19 cellular contexts compared by ENCODE assay signal in the genomic region with DNA sequence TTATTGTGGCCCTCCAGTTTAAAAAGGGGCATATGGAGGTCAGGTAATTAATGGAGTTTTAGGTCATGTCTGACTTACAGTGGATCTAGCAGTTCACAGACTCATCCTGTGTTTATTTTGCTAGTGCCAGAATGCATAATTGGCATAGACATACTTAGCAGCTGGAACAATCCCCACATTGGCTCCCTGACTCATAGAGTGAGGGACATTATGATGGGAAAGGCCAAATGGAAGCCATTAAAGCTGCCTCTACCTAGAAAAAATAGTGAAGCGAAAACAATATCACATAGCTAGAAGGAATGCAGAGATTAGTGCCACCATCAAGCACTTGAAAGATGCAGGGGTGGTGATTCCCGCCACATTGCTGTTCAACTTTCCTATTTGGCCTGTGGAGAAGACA.
DNase-seq lines count a peak whose midpoint lies in the region; ATAC-seq lines count a peak whose summit lies in the region.
"Had no signal": no experiment of that assay in that cellular context is flagged by ENCODE, and none has a peak within 500 bp of the region (broad histone marks: within the 10 kb centered on the region; RNA-seq: fewer than 3 reads in every experiment).

No MANE protein-coding gene starts in this region.

- no peaks in the 10 kb centered on the region for H3K27me3 ChIP-seq in MG63
- H3K27me3 ChIP-seq in SJCRH30: no peaks in the 10 kb centered on the region
- H3K27me3 ChIP-seq: BLaER1 treated with 17β-estradiol and CSF1 and Interleukin-3, amounts not matched to agents 10 nM and 100 nM had no signal

- peaks cover 19% of the 10 kb centered on the region for H3K4me1 ChIP-seq in SJCRH30
- H3K4me1 ChIP-seq: A549; BLaER1 treated with 17β-estradiol and CSF1 and Interleukin-3, amounts not matched to agents 10 nM and 100 nM had no signal

- peak; percentile 6 for DNase-seq in Ammon's horn (ENCODE audit: low spot score)
- peak; percentile 36 for DNase-seq in MG63
- peak; percentile 58 to 80 for DNase-seq in SJCRH30
- peak; percentile 2 for DNase-seq in fibroblast of gingiva (ENCODE audit: low read depth)
- DNase-seq: CD8-positive, alpha-beta T cell; DMS 273 treated with DMSO at 0.1 percent for 48 hours; DMS53; DND-41; EL; GOT3; H7 had no signal

- H3K9me3 ChIP-seq in MG63 (no peaks in the 10 kb centered on the region), SJCRH30 (replicated peaks) (0 out of 2 replicates have a peak, but pooled peaks cover 2% of the 10 kb centered on the region)
- H3K9me3 ChIP-seq: A549 had no signal

- ATAC-seq in GM21825 (IDR thresholded peaks at IDR 0.05; ENCODE audit: unreplicated experiment) (no peak), GM21367 (IDR thresholded peaks at IDR 0.05; ENCODE audit: unreplicated experiment) (no peak), GM21390 (IDR thresholded peaks at IDR 0.05; ENCODE audit: unreplicated experiment) (no peak)
- ATAC-seq: A549; CD8-positive, alpha-beta T cell; GM12878; HepG2 had no signal

- H3K4me3 ChIP-seq in MG63 (no peak overlapping the region), SJCRH30 (no peak overlapping the region)
- H3K4me3 ChIP-seq: A549; BLaER1 treated with 17β-estradiol and CSF1 and Interleukin-3, amounts not matched to agents 10 nM and 100 nM; GM12878 had no signal

- H3K27ac ChIP-seq in SJCRH30: peak overlapping the region; percentile 80
- H3K27ac ChIP-seq: 22Rv1; A549; BLaER1 treated with 17β-estradiol and CSF1 and Interleukin-3, amounts not matched to agents 10 nM and 100 nM had no signal

- H3K36me3 ChIP-seq in MG63 (no peaks in the 10 kb centered on the region), SJCRH30 (no peaks in the 10 kb centered on the region)
- H3K36me3 ChIP-seq: BLaER1 treated with 17β-estradiol and CSF1 and Interleukin-3, amounts not matched to agents 10 nM and 100 nM had no signal

Comparison
In these comparisons a context has a peak if more than half of its experiments do, and no peak if none do; other contexts are left out.
1. DNase-seq: peak in every context shown above with its lines; median percentile 69 in SJCRH30; 36 in MG63; 6 in Ammon's horn; 2 in fibroblast of gingiva.